18 cellular contexts compared by ENCODE assay signal in genomic region chr5:138344887-138345622, GRCh38. TPM values are rescaled to one million over a fixed set of nuclear protein-coding genes. Genes with fewer than 3 reads are reported as not detected.
"Had no signal": no experiment of that assay in that cellular context is flagged by ENCODE, and none has a peak within 500 bp of the region (broad histone marks: within the 10 kb centered on the region; RNA-seq: fewer than 3 reads in every experiment).

No MANE protein-coding gene starts in this region.

- H3K27me3 Mint-ChIP-seq: natural killer cell treated with Interleukin-12 subunit alpha and Interleukin-12 subunit beta and Interleukin-15 and Interleukin-18, amount 100 ng/mL, for 72 hours; stimulated activated naive B cell treated with anti-CD40 and anti-IgM and Interleukin-4, amounts not matched to agents 10 μg/mL and 1 μg/mL and 100 μg/mL, for 72 hours had no signal

- DNase-seq: colonic mucosa; dermis blood vessel endothelial cell; endodermal cell; heart left ventricle; hypothalamus; islet precursor cell; left ventricle myocardium inferior; mesenchymal stem cell; midbrain; psoas muscle; retina; right lobe of liver; stimulated activated CD4-positive, alpha-beta T cell treated with anti-CD3 and anti-CD28 coated beads, Interleukin-4, amount 100 ng/mL, for 1 hour; stimulated activated CD8-positive, alpha-beta memory T cell treated with anti-CD3 and anti-CD28 coated beads, Interleukin-4, amount 100 ng/mL, for 48 hours; stimulated activated naive B cell treated with anti-CD40 and anti-IgM and Interleukin-4, amounts not matched to agents 10 μg/mL and 1 μg/mL and 100 μg/mL, for 72 hours; trophoblast cell had no signal

- H3K9me3 ChIP-seq: colonic mucosa, heart left ventricle, left ventricle myocardium inferior, psoas muscle, right lobe of liver had no signal

- H3K4me3 Mint-ChIP-seq: endodermal cell; natural killer cell treated with Interleukin-12 subunit alpha and Interleukin-12 subunit beta and Interleukin-15 and Interleukin-18, amount 100 ng/mL, for 72 hours; stimulated activated naive B cell treated with anti-CD40 and anti-IgM and Interleukin-4, amounts not matched to agents 10 μg/mL and 1 μg/mL and 100 μg/mL, for 72 hours had no signal

- H3K27ac Mint-ChIP-seq: natural killer cell treated with Interleukin-12 subunit alpha and Interleukin-12 subunit beta and Interleukin-15 and Interleukin-18, amount 100 ng/mL, for 72 hours; stimulated activated naive B cell treated with anti-CD40 and anti-IgM and Interleukin-4, amounts not matched to agents 10 μg/mL and 1 μg/mL and 100 μg/mL, for 72 hours had no signal

- H3K4me3 ChIP-seq: colonic mucosa, heart left ventricle, left ventricle myocardium inferior, lung, psoas muscle, right lobe of liver had no signal

- H3K27me3 ChIP-seq: colonic mucosa, heart left ventricle, right lobe of liver had no signal

- ATAC-seq: heart left ventricle; stimulated activated naive B cell treated with anti-CD40 and anti-IgM and Interleukin-4, amounts not matched to agents 10 μg/mL and 1 μg/mL and 100 μg/mL, for 72 hours had no signal

- H3K9me3 Mint-ChIP-seq: endodermal cell; natural killer cell treated with Interleukin-12 subunit alpha and Interleukin-12 subunit beta and Interleukin-15 and Interleukin-18, amount 100 ng/mL, for 72 hours; stimulated activated naive B cell treated with anti-CD40 and anti-IgM and Interleukin-4, amounts not matched to agents 10 μg/mL and 1 μg/mL and 100 μg/mL, for 72 hours had no signal

- H3K27ac ChIP-seq: colonic mucosa, heart left ventricle, left ventricle myocardium inferior, psoas muscle, right lobe of liver had no signal

RNA-seq across cellular contexts. Expression of gene CDC25C, which starts 13.5 kb away (rescaled TPM):
- total RNA-seq: left ventricle myocardium inferior, psoas muscle had no signal
